3 cellular contexts compared by ENCODE assay signal in the genomic region with DNA sequence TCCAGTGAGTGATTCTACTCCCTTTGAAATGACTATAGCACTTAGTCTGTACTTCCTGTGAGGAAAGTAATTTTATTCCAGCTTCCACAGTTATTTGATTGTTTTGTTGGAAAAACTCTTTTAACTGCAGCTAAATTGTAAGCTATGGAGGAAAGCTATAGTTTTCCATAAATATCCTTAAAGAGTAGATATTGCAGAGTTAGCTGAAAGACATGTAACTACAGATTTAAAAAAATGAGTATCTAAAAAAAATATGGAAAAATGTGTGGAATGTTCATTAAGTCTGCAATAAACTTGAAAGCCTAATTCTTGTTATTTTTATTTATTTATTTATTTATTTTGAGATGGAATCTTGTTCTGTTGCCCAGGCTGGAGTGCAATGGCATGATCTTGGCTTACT.
"Had no signal": no experiment of that assay in that cellular context is flagged by ENCODE, and none has a peak within 500 bp of the region (broad histone marks: within the 10 kb centered on the region; RNA-seq: fewer than 3 reads in every experiment).

No MANE protein-coding gene starts in this region.

- H3K4me3 ChIP-seq: GM12878 had no signal

- ATAC-seq: GM12878 had no signal

- DNase-seq: GDM1, GF-D8 had no signal
